In genomic region chr18:33959609-33960008, GRCh38 we compare ENCODE assay signal across 23 cellular contexts.
"Had no signal": no experiment of that assay in that cellular context is flagged by ENCODE, and none has a peak within 500 bp of the region (broad histone marks: within the 10 kb centered on the region; RNA-seq: fewer than 3 reads in every experiment).

No MANE protein-coding gene starts in this region.

- H3K36me3 ChIP-seq: esophagus muscularis mucosa, gastrocnemius medialis, heart right ventricle, left ventricle myocardium inferior, prostate gland, right lobe of liver, suprapubic skin, tibial artery, upper lobe of left lung, vagina had no signal

- H3K27ac ChIP-seq: epithelial cell of prostate, esophagus muscularis mucosa, gastrocnemius medialis, heart right ventricle, left ventricle myocardium inferior, parathyroid adenoma, prostate gland, right lobe of liver, suprapubic skin, tibial artery, upper lobe of left lung, vagina had no signal

- H3K79me2 ChIP-seq: parathyroid adenoma had no signal

- H3K27me3 ChIP-seq: esophagus muscularis mucosa, gastrocnemius medialis, heart right ventricle, right lobe of liver, suprapubic skin, tibial artery, upper lobe of left lung, vagina had no signal

- H3K27ac Mint-ChIP-seq: dendritic cell treated with granulocyte-macrophage colony-stimulating factor and Interleukin-4, amounts not matched to agents 40 ng/mL and 50 ng/mL, for 4 days; effector memory CD8-positive, alpha-beta T cell; naive thymus-derived CD4-positive, alpha-beta T cell; nephron progenitor cell; stimulated activated effector memory CD8-positive, alpha-beta T cell treated with anti-CD3 and anti-CD28 coated beads, Interleukin-12 subunit alpha, Interleukin-12 subunit beta, amount 100 ng/mL, for 72 hours had no signal

- H3K9ac ChIP-seq: parathyroid adenoma had no signal

- H3K36me3 Mint-ChIP-seq: naive thymus-derived CD4-positive, alpha-beta T cell; stimulated activated effector memory CD8-positive, alpha-beta T cell treated with anti-CD3 and anti-CD28 coated beads, Interleukin-12 subunit alpha, Interleukin-12 subunit beta, amount 100 ng/mL, for 72 hours had no signal

- H3K27me3 Mint-ChIP-seq: dendritic cell treated with granulocyte-macrophage colony-stimulating factor and Interleukin-4, amounts not matched to agents 40 ng/mL and 50 ng/mL, for 4 days; effector memory CD8-positive, alpha-beta T cell; naive thymus-derived CD4-positive, alpha-beta T cell had no signal

- H3K4me1 Mint-ChIP-seq: naive thymus-derived CD4-positive, alpha-beta T cell; stimulated activated effector memory CD8-positive, alpha-beta T cell treated with anti-CD3 and anti-CD28 coated beads, Interleukin-12 subunit alpha, Interleukin-12 subunit beta, amount 100 ng/mL, for 72 hours had no signal

- ATAC-seq: effector memory CD8-positive, alpha-beta T cell; gastrocnemius medialis; heart right ventricle; naive thymus-derived CD4-positive, alpha-beta T cell; right lobe of liver; stimulated activated effector memory CD8-positive, alpha-beta T cell treated with anti-CD3 and anti-CD28 coated beads, Interleukin-12 subunit alpha, Interleukin-12 subunit beta, amount 100 ng/mL, for 72 hours; stimulated activated naive CD8-positive, alpha-beta T cell treated with anti-CD3 and anti-CD28 coated beads, Interleukin-15, Interleukin-2, amounts not matched to agents 100 U/mL and 50 U/mL, for 24 hours had no signal

- H3K4me3 ChIP-seq: esophagus muscularis mucosa, gastrocnemius medialis, heart right ventricle, left ventricle myocardium inferior, lung, prostate gland, right lobe of liver, suprapubic skin, tibial artery, upper lobe of left lung, vagina had no signal

- H3K4me3 Mint-ChIP-seq: dendritic cell treated with granulocyte-macrophage colony-stimulating factor and Interleukin-4, amounts not matched to agents 40 ng/mL and 50 ng/mL, for 4 days; effector memory CD8-positive, alpha-beta T cell; naive thymus-derived CD4-positive, alpha-beta T cell; nephron progenitor cell; stimulated activated effector memory CD8-positive, alpha-beta T cell treated with anti-CD3 and anti-CD28 coated beads, Interleukin-12 subunit alpha, Interleukin-12 subunit beta, amount 100 ng/mL, for 72 hours had no signal

- DNase-seq: effector memory CD8-positive, alpha-beta T cell; gastrocnemius medialis; heart right ventricle; hypothalamus; islet precursor cell; left ventricle myocardium inferior; naive thymus-derived CD4-positive, alpha-beta T cell; nephron progenitor cell; right lobe of liver; stimulated activated CD4-positive, alpha-beta T cell treated with anti-CD3 and anti-CD28 coated beads, Interleukin-4, amount 100 ng/mL, for 1 hour; stimulated activated CD8-positive, alpha-beta memory T cell treated with anti-CD3 and anti-CD28 coated beads, Interleukin-4, amount 100 ng/mL, for 48 hours; stimulated activated naive CD8-positive, alpha-beta T cell treated with anti-CD3 and anti-CD28 coated beads, Interleukin-15, Interleukin-2, amounts not matched to agents 100 U/mL and 50 U/mL, for 24 hours; tibial artery; upper lobe of left lung had no signal

- H3K4me1 ChIP-seq: esophagus muscularis mucosa, gastrocnemius medialis, heart right ventricle, left ventricle myocardium inferior, parathyroid adenoma, prostate gland, right lobe of liver, suprapubic skin, tibial artery, upper lobe of left lung, vagina had no signal

- H3K9me3 Mint-ChIP-seq: nephron progenitor cell had no signal
